In genomic region chr7:7647495-7648036, GRCh38 we compare ENCODE assay signal across 1 cellular context.
A peak's percentile ranks its signal among the peaks of the same experiment; 100 is the strongest.
TF ChIP-seq lines count a peak whose summit lies in the region.

No MANE protein-coding gene starts in this region.

TF ChIP-seq in HepG2, 621 proteins besides CTCF, POLR2A, EP300 and RAD21 (continued from another document and continues in another):
- 0 out of 2 replicates have a peak, but pooled peaks have one; percentile 34 for TF ChIP-seq NR2C2 (CRISPR knock-in tag; IDR thresholded peaks at IDR 0.05; ENCODE audit: borderline replicate concordance)
- TF ChIP-seq, protein P1, sequence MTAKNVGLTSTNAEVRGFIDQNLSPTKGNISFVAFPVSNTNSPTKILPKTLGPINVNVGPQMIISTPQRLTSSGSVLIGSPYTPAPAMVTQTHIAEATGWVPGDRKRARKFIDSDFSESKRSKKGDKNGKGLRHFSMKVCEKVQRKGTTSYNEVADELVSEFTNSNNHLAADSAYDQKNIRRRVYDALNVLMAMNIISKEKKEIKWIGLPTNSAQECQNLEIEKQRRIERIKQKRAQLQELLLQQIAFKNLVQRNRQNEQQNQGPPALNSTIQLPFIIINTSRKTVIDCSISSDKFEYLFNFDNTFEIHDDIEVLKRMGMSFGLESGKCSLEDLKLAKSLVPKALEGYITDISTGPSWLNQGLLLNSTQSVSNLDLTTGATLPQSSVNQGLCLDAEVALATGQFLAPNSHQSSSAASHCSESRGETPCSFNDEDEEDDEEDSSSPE (CRISPR knock-in tag; IDR thresholded peaks at IDR 0.05), result peak; percentile 44; the same call in 1 of the 2 replicates
- peak; percentile 46; the same call in 1 of the 2 replicates for TF ChIP-seq TBX2 (CRISPR knock-in tag; IDR thresholded peaks at IDR 0.05; ENCODE audit: borderline replicate concordance)
- TF ChIP-seq SIX4 (CRISPR knock-in tag; IDR thresholded peaks at IDR 0.05), result 0 out of 2 replicates have a peak, but pooled peaks have one; percentile 35
- peak; percentile 55 for TF ChIP-seq GATAD2A (CRISPR knock-in tag; IDR thresholded peaks at IDR 0.05)
- 0 out of 2 replicates have a peak, but pooled peaks have one; percentile 39 for TF ChIP-seq ZNF136 (CRISPR knock-in tag; IDR thresholded peaks at IDR 0.05; ENCODE audit: low read depth)
- TF ChIP-seq, protein P2, sequence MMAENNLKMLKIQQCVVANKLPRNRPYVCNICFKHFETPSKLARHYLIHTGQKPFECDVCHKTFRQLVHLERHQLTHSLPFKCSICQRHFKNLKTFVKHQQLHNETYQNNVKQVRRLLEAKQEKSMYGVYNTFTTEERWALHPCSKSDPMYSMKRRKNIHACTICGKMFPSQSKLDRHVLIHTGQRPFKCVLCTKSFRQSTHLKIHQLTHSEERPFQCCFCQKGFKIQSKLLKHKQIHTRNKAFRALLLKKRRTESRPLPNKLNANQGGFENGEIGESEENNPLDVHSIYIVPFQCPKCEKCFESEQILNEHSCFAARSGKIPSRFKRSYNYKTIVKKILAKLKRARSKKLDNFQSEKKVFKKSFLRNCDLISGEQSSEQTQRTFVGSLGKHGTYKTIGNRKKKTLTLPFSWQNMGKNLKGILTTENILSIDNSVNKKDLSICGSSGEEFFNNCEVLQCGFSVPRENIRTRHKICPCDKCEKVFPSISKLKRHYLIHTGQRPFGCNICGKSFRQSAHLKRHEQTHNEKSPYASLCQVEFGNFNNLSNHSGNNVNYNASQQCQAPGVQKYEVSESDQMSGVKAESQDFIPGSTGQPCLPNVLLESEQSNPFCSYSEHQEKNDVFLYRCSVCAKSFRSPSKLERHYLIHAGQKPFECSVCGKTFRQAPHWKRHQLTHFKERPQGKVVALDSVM (CRISPR knock-in tag; IDR thresholded peaks at IDR 0.05), result peak; percentile 47; the same call in 1 of the 2 replicates
- TF ChIP-seq POLR2AphosphoS5 (IDR thresholded peaks at IDR 0.05; ENCODE audit: low read depth, low read length), result no peak
- TF ChIP-seq PHF21A (CRISPR knock-in tag; IDR thresholded peaks at IDR 0.05), result peak; percentile 15; the same call in 1 of the 2 replicates
- TF ChIP-seq, protein P3, sequence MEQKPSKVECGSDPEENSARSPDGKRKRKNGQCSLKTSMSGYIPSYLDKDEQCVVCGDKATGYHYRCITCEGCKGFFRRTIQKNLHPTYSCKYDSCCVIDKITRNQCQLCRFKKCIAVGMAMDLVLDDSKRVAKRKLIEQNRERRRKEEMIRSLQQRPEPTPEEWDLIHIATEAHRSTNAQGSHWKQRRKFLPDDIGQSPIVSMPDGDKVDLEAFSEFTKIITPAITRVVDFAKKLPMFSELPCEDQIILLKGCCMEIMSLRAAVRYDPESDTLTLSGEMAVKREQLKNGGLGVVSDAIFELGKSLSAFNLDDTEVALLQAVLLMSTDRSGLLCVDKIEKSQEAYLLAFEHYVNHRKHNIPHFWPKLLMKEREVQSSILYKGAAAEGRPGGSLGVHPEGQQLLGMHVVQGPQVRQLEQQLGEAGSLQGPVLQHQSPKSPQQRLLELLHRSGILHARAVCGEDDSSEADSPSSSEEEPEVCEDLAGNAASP (CRISPR knock-in tag; IDR thresholded peaks at IDR 0.05; ENCODE audit: borderline replicate concordance), result peak; percentile 28; the same call in 1 of the 2 replicates
- TF ChIP-seq ZFX (CRISPR knock-in tag; IDR thresholded peaks at IDR 0.05; ENCODE audit: low read depth), result no peak
- TF ChIP-seq ZNF124 (CRISPR knock-in tag; IDR thresholded peaks at IDR 0.05), result peak; percentile 52; the same call in 1 of the 2 replicates
- TF ChIP-seq BHLHE40 (IDR thresholded peaks at IDR 0.05; ENCODE audit: low read length), result peak; percentile 88
- TF ChIP-seq, protein P4, sequence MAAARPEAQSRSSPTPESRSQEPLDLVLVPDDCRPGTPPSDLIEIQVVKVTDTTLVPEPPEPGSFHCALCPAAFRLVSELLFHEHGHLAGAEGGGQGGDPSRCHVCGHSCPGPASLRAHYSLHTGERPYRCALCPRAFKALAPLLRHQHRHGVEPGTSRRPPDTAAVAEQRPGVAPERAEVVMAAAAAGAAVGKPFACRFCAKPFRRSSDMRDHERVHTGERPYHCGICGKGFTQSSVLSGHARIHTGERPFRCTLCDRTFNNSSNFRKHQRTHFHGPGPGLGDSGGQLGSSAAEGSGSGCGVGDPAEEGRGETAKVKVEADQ (CRISPR knock-in tag; IDR thresholded peaks at IDR 0.05; ENCODE audit: borderline replicate concordance), result no peak
- no peak for TF ChIP-seq ZNF451 (CRISPR knock-in tag; IDR thresholded peaks at IDR 0.05)
- TF ChIP-seq, protein P5, sequence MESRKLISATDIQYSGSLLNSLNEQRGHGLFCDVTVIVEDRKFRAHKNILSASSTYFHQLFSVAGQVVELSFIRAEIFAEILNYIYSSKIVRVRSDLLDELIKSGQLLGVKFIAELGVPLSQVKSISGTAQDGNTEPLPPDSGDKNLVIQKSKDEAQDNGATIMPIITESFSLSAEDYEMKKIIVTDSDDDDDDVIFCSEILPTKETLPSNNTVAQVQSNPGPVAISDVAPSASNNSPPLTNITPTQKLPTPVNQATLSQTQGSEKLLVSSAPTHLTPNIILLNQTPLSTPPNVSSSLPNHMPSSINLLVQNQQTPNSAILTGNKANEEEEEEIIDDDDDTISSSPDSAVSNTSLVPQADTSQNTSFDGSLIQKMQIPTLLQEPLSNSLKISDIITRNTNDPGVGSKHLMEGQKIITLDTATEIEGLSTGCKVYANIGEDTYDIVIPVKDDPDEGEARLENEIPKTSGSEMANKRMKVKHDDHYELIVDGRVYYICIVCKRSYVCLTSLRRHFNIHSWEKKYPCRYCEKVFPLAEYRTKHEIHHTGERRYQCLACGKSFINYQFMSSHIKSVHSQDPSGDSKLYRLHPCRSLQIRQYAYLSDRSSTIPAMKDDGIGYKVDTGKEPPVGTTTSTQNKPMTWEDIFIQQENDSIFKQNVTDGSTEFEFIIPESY (CRISPR knock-in tag; IDR thresholded peaks at IDR 0.05), result 0 out of 2 replicates have a peak, but pooled peaks have one; percentile 17
- TF ChIP-seq SETDB1 (CRISPR knock-in tag; IDR thresholded peaks at IDR 0.05; ENCODE audit: borderline replicate concordance), result no peak
- peak; percentile 55 for TF ChIP-seq RFX5 (IDR thresholded peaks at IDR 0.05; ENCODE audit: low read depth, low read length)
- TF ChIP-seq KLF13 (CRISPR knock-in tag; IDR thresholded peaks at IDR 0.05), result no peak
- TF ChIP-seq NAIF1 (CRISPR knock-in tag; IDR thresholded peaks at IDR 0.05; ENCODE audit: borderline replicate concordance), result no peak
- peak; percentile 56; the same call in 1 of the 2 replicates for TF ChIP-seq ZMYM4 (CRISPR knock-in tag; IDR thresholded peaks at IDR 0.05)
- TF ChIP-seq, protein P6, sequence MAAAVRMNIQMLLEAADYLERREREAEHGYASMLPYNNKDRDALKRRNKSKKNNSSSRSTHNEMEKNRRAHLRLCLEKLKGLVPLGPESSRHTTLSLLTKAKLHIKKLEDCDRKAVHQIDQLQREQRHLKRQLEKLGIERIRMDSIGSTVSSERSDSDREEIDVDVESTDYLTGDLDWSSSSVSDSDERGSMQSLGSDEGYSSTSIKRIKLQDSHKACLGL (CRISPR knock-in tag; IDR thresholded peaks at IDR 0.05), result no peak
- peak; percentile 73 for TF ChIP-seq CEBPB (IDR thresholded peaks at IDR 0.05; ENCODE audit: borderline replicate concordance, low read depth, low read length)
- TF ChIP-seq, protein P7, sequence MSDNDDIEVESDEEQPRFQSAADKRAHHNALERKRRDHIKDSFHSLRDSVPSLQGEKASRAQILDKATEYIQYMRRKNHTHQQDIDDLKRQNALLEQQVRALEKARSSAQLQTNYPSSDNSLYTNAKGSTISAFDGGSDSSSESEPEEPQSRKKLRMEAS (IDR thresholded peaks at IDR 0.05), result peak; percentile 40; the same call in 1 of the 2 replicates
- TF ChIP-seq SAP130 (CRISPR knock-in tag; IDR thresholded peaks at IDR 0.05; ENCODE audit: low read depth), result 0 out of 2 replicates have a peak, but pooled peaks have one; percentile 27
- 0 out of 2 replicates have a peak, but pooled peaks have one; percentile 15 for TF ChIP-seq KAT8 (CRISPR knock-in tag; IDR thresholded peaks at IDR 0.05)
- TF ChIP-seq, protein P8, sequence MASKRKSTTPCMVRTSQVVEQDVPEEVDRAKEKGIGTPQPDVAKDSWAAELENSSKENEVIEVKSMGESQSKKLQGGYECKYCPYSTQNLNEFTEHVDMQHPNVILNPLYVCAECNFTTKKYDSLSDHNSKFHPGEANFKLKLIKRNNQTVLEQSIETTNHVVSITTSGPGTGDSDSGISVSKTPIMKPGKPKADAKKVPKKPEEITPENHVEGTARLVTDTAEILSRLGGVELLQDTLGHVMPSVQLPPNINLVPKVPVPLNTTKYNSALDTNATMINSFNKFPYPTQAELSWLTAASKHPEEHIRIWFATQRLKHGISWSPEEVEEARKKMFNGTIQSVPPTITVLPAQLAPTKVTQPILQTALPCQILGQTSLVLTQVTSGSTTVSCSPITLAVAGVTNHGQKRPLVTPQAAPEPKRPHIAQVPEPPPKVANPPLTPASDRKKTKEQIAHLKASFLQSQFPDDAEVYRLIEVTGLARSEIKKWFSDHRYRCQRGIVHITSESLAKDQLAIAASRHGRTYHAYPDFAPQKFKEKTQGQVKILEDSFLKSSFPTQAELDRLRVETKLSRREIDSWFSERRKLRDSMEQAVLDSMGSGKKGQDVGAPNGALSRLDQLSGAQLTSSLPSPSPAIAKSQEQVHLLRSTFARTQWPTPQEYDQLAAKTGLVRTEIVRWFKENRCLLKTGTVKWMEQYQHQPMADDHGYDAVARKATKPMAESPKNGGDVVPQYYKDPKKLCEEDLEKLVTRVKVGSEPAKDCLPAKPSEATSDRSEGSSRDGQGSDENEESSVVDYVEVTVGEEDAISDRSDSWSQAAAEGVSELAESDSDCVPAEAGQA (IDR thresholded peaks at IDR 0.05; ENCODE audit: low read depth), result no peak
- TF ChIP-seq, protein P8 (CRISPR knock-in tag; IDR thresholded peaks at IDR 0.05; ENCODE audit: borderline replicate concordance), result no peak
- peak; percentile 48; the same call in 1 of the 2 replicates for TF ChIP-seq FOSL2 (CRISPR knock-in tag; IDR thresholded peaks at IDR 0.05)
- peak; percentile 55; the same call in 1 of the 2 replicates for TF ChIP-seq SALL1 (CRISPR knock-in tag; IDR thresholded peaks at IDR 0.05)
- 0 out of 2 replicates have a peak, but pooled peaks have one; percentile 16 for TF ChIP-seq TFE3 (CRISPR knock-in tag; IDR thresholded peaks at IDR 0.05)
- no peak for TF ChIP-seq SOX6 (IDR thresholded peaks at IDR 0.05)
- TF ChIP-seq SOX6 (CRISPR knock-in tag; IDR thresholded peaks at IDR 0.05), result peak; percentile 64
- TF ChIP-seq ZNF296 (CRISPR knock-in tag; conservative IDR thresholded peaks at IDR 0.05), result no peak
- TF ChIP-seq PAXIP1 (CRISPR knock-in tag; conservative IDR thresholded peaks at IDR 0.05), result 0 out of 2 replicates have a peak, but pooled peaks have one; percentile 32
- TF ChIP-seq NCOA2 (CRISPR knock-in tag; IDR thresholded peaks at IDR 0.05), result peak; percentile 60; the same call in 1 of the 2 replicates
- peak; percentile 23; the same call in 1 of the 2 replicates for TF ChIP-seq HDAC2 (CRISPR knock-in tag; IDR thresholded peaks at IDR 0.05)
- no peak for TF ChIP-seq CC2D1A (CRISPR knock-in tag; IDR thresholded peaks at IDR 0.05)
- TF ChIP-seq CEBPG (CRISPR knock-in tag; IDR thresholded peaks at IDR 0.05), result peak; percentile 44; the same call in 1 of the 2 replicates
- peak; percentile 87 for TF ChIP-seq HNF4A (CRISPR knock-in tag; IDR thresholded peaks at IDR 0.05)
- no peak for TF ChIP-seq SOX13 (IDR thresholded peaks at IDR 0.05)
- peak in 1 of 2 experiments; percentile 42; a peak in 2 of 4 replicates for TF ChIP-seq SOX13 (CRISPR knock-in tag; conservative IDR thresholded peaks at IDR 0.05 in 1 of 2, IDR thresholded peaks at IDR 0.05 in 1 of 2)
